35 cellular contexts compared by ENCODE assay signal in the genomic region with DNA sequence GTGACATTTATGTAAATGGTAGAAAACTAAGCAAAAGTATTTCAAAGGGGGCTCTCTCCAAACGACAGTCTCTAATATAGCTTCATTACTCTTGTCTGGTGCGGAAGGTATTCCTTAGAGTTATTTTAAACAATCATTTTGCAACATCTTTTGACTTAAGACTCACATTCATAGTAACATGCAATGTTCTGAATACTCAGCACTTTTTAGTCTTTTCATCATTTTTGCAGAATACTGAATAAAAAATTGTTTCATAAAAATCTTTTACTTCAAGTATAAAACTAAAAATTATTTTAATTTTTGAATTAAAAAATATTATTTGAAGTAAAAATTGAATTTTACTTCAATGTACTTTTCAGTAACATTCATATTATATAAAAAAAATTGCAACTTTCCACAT.
"Had no signal": no experiment of that assay in that cellular context is flagged by ENCODE, and none has a peak within 500 bp of the region (broad histone marks: within the 10 kb centered on the region; RNA-seq: fewer than 3 reads in every experiment).

No MANE protein-coding gene starts in this region.

- H2AFZ ChIP-seq: PC-9 had no signal

- ATAC-seq: activated CD8-positive, alpha-beta memory T cell treated with anti-CD3 and anti-CD28 coated beads, Interleukin-2, amount 10 ng/mL, durations not matched to agents 7 days and 5 days; activated naive CD8-positive, alpha-beta T cell treated with anti-CD3 and anti-CD28 coated beads, Interleukin-2, amount 50 U/mL, for 24 hours; Right ventricle myocardium inferior had no signal

- H3K36me3 ChIP-seq: brain microvascular endothelial cell, WERI-Rb-1 had no signal

- H3K27ac ChIP-seq: brain microvascular endothelial cell, PC-9, RWPE1, WERI-Rb-1 had no signal

- H3K36me3 Mint-ChIP-seq: activated CD8-positive, alpha-beta memory T cell treated with anti-CD3 and anti-CD28 coated beads, Interleukin-2, amount 10 ng/mL, durations not matched to agents 7 days and 5 days; activated naive CD4-positive, alpha-beta T cell treated with anti-CD3 and anti-CD28 coated beads, Interleukin-2, amount 10 ng/mL, durations not matched to agents 7 days and 5 days; activated naive CD8-positive, alpha-beta T cell had no signal

- DNase-seq: activated CD4-positive, alpha-beta memory T cell treated with anti-CD3 and anti-CD28 coated beads, Interleukin-2, amount 10 ng/mL, durations not matched to agents 7 days and 5 days; activated CD4-positive, alpha-beta T cell treated with anti-CD3 and anti-CD28 coated beads for 1 hour; activated CD4-positive, alpha-beta T cell treated with anti-CD3 and anti-CD28 coated beads for 48 hours; activated CD4-positive, CD25-positive, alpha-beta regulatory T cell; activated CD8-positive, alpha-beta memory T cell treated with anti-CD3 and anti-CD28 coated beads for 24 hours; activated CD8-positive, alpha-beta memory T cell treated with anti-CD3 and anti-CD28 coated beads, Interleukin-2, amount 10 ng/mL, durations not matched to agents 7 days and 5 days; activated CD8-positive, alpha-beta memory T cell treated with anti-CD3 and anti-CD28 coated beads, Interleukin-2, amount 50 U/mL, for 48 hours; activated effector memory CD4-positive, alpha-beta T cell treated with Interleukin-2 at 50 U/mL for 16 hours; activated naive CD4-positive, alpha-beta T cell treated with anti-CD3 and anti-CD28 coated beads, Interleukin-2, amount 10 ng/mL, durations not matched to agents 7 days and 5 days; activated naive CD8-positive, alpha-beta T cell treated with anti-CD3 and anti-CD28 coated beads, Interleukin-2, amount 50 U/mL, for 24 hours; activated T-cell treated with anti-CD3 and anti-CD28 coated beads, Interleukin-2, amount 50 U/mL, for 48 hours; aorta; brain microvascular endothelial cell; central memory CD4-positive, alpha-beta T cell; MM.1S; MV-4-11; NCI-H1092; NCI-H1436 treated with DMSO at 0.1 percent for 48 hours; NCI-H1694 treated with DMSO at 0.1 percent for 48 hours; NCI-H2029; NCI-H510A; NCI-H526; NCI-H748 treated with DMSO at 0.1 percent for 48 hours; NK-92 treated with Interleukin-12 subunit alpha and Interleukin-12 subunit beta, amount 100 ng/mL, for 24 hours; PC-9; SIG-M5; SW 1271; T-helper 1 cell; T-helper 2 cell; T-helper 9 cell; WERI-Rb-1 had no signal

- H3K4me3 Mint-ChIP-seq: activated CD4-positive, alpha-beta memory T cell treated with anti-CD3 and anti-CD28 coated beads, Interleukin-2, amount 10 ng/mL, durations not matched to agents 7 days and 5 days; activated CD8-positive, alpha-beta memory T cell treated with anti-CD3 and anti-CD28 coated beads, Interleukin-2, amount 10 ng/mL, durations not matched to agents 7 days and 5 days; activated naive CD4-positive, alpha-beta T cell treated with anti-CD3 and anti-CD28 coated beads, Interleukin-2, amount 10 ng/mL, durations not matched to agents 7 days and 5 days; activated naive CD8-positive, alpha-beta T cell; activated naive CD8-positive, alpha-beta T cell treated with anti-CD3 and anti-CD28 coated beads, Interleukin-2, amount 50 U/mL, for 24 hours had no signal

- FAIRE-seq: RCC 7860 had no signal

- H3K27me3 Mint-ChIP-seq: activated CD4-positive, alpha-beta memory T cell treated with anti-CD3 and anti-CD28 coated beads, Interleukin-2, amount 10 ng/mL, durations not matched to agents 7 days and 5 days; activated CD8-positive, alpha-beta memory T cell treated with anti-CD3 and anti-CD28 coated beads, Interleukin-2, amount 10 ng/mL, durations not matched to agents 7 days and 5 days; activated naive CD4-positive, alpha-beta T cell treated with anti-CD3 and anti-CD28 coated beads, Interleukin-2, amount 10 ng/mL, durations not matched to agents 7 days and 5 days; activated naive CD8-positive, alpha-beta T cell; activated naive CD8-positive, alpha-beta T cell treated with anti-CD3 and anti-CD28 coated beads, Interleukin-2, amount 50 U/mL, for 24 hours had no signal

- H3K9me3 Mint-ChIP-seq: activated CD4-positive, alpha-beta memory T cell treated with anti-CD3 and anti-CD28 coated beads, Interleukin-2, amount 10 ng/mL, durations not matched to agents 7 days and 5 days; activated naive CD4-positive, alpha-beta T cell treated with anti-CD3 and anti-CD28 coated beads, Interleukin-2, amount 10 ng/mL, durations not matched to agents 7 days and 5 days; activated naive CD8-positive, alpha-beta T cell treated with anti-CD3 and anti-CD28 coated beads, Interleukin-2, amount 50 U/mL, for 24 hours had no signal

- H3K4me2 ChIP-seq: PC-9 had no signal

- H3K27me3 ChIP-seq: brain microvascular endothelial cell had no signal

- H3K27ac Mint-ChIP-seq: activated CD4-positive, alpha-beta memory T cell treated with anti-CD3 and anti-CD28 coated beads, Interleukin-2, amount 10 ng/mL, durations not matched to agents 7 days and 5 days; activated CD8-positive, alpha-beta memory T cell treated with anti-CD3 and anti-CD28 coated beads, Interleukin-2, amount 10 ng/mL, durations not matched to agents 7 days and 5 days; activated naive CD4-positive, alpha-beta T cell treated with anti-CD3 and anti-CD28 coated beads, Interleukin-2, amount 10 ng/mL, durations not matched to agents 7 days and 5 days; activated naive CD8-positive, alpha-beta T cell; activated naive CD8-positive, alpha-beta T cell treated with anti-CD3 and anti-CD28 coated beads, Interleukin-2, amount 50 U/mL, for 24 hours had no signal

- H3K4me3 ChIP-seq: PC-9 had no signal

- H3K4me1 Mint-ChIP-seq: activated CD4-positive, alpha-beta memory T cell treated with anti-CD3 and anti-CD28 coated beads, Interleukin-2, amount 10 ng/mL, durations not matched to agents 7 days and 5 days; activated CD8-positive, alpha-beta memory T cell treated with anti-CD3 and anti-CD28 coated beads, Interleukin-2, amount 10 ng/mL, durations not matched to agents 7 days and 5 days; activated naive CD4-positive, alpha-beta T cell treated with anti-CD3 and anti-CD28 coated beads, Interleukin-2, amount 10 ng/mL, durations not matched to agents 7 days and 5 days; activated naive CD8-positive, alpha-beta T cell treated with anti-CD3 and anti-CD28 coated beads, Interleukin-2, amount 50 U/mL, for 24 hours had no signal
